In the genomic region with DNA sequence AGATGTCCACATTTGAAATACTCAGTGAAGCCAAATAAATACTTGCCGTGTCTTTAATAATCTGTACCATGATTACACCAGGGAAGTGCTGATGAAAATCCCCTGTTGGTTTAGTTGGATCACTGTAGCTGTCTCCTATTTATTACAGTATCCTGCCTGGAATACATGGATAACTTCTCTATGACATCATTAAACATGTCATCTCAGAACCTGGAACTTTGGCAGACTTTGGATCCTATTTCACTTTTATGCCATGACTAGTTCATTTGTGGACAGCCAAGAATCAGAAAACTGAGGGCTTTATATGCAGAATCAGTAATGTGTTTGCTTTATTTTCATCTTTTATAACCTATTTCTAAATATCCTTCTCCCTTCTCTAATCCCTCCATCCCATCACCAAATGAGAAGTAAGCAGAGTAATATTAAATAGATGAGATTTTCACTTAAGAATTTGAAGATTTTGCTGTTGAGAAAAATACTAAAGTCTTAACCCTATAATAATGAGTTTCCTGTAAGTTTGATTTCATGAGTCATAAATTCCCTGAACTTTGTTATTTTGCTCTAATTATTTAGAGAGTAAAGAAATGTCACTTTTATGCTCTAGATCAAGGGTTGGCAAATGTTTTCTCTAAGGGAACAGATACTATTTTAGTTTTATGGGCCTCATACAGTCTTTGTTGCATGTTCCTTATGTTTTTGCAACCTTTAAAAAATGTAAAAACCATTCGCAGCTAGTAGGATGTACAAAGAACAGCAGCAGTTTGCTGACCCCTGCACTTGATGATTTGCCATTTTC, we compare ENCODE assay signal across 30 cellular contexts. TPM values are rescaled to one million over a fixed set of nuclear protein-coding genes. Genes with fewer than 3 reads are reported as not detected.
DNase-seq lines count a peak whose midpoint lies in the region; ATAC-seq and TF ChIP-seq lines count a peak whose summit lies in the region.
"Had no signal": no experiment of that assay in that cellular context is flagged by ENCODE, and none has a peak within 500 bp of the region (broad histone marks: within the 10 kb centered on the region; RNA-seq: fewer than 3 reads in every experiment).

A gene (minus strand): TSS at position 137 of the 796 bp plus-strand sequence.

- H3K27ac Mint-ChIP-seq in mesothelial cell of epicardium (peak within 1 kb of the TSS; percentile 31), WTC11 (no peak within 1 kb of the TSS)
- H3K27ac Mint-ChIP-seq: activated CD8-positive, alpha-beta T cell treated with anti-CD3 and anti-CD28 coated beads for 36 hours; activated naive CD4-positive, alpha-beta T cell treated with anti-CD3 and anti-CD28 coated beads for 36 hours; CD4-positive, CD25-positive, alpha-beta regulatory T cell; endodermal cell; stimulated activated effector memory CD8-positive, alpha-beta T cell treated with anti-CD3 and anti-CD28 coated beads, Interleukin-12 subunit alpha, Interleukin-12 subunit beta, amount 100 ng/mL, for 72 hours had no signal

- no peak for TF ChIP-seq POLR2A in GM18505 (IDR thresholded peaks at IDR 0.05; ENCODE audit: borderline replicate concordance, extremely low read depth, insufficient read depth, insufficient read length)

- H3K4me3 Mint-ChIP-seq in mesothelial cell of epicardium (no peak within 1 kb of the TSS), WTC11 (no peak within 1 kb of the TSS)
- H3K4me3 Mint-ChIP-seq: activated CD8-positive, alpha-beta T cell treated with anti-CD3 and anti-CD28 coated beads for 36 hours; activated naive CD4-positive, alpha-beta T cell treated with anti-CD3 and anti-CD28 coated beads for 36 hours; brain; endodermal cell; H9; stimulated activated effector memory CD8-positive, alpha-beta T cell treated with anti-CD3 and anti-CD28 coated beads, Interleukin-12 subunit alpha, Interleukin-12 subunit beta, amount 100 ng/mL, for 72 hours had no signal

- no peaks in the 10 kb centered on the region for H3K4me1 ChIP-seq in HEK293 (ENCODE audit: control insufficient read depth, insufficient read depth, low read length)
- H3K4me1 ChIP-seq: A549 had no signal

- no peaks in the 10 kb centered on the region for H3K9me3 ChIP-seq in HEK293 (ENCODE audit: control insufficient read depth, insufficient read depth, low read depth, low read length)
- H3K9me3 ChIP-seq: A549, SK-N-SH had no signal

- H3K4me1 Mint-ChIP-seq in mesothelial cell of epicardium (no peaks in the 10 kb centered on the region), WTC11 (no peaks in the 10 kb centered on the region)
- H3K4me1 Mint-ChIP-seq: CD4-positive, CD25-positive, alpha-beta regulatory T cell; endodermal cell; H9; stimulated activated effector memory CD8-positive, alpha-beta T cell treated with anti-CD3 and anti-CD28 coated beads, Interleukin-12 subunit alpha, Interleukin-12 subunit beta, amount 100 ng/mL, for 72 hours had no signal

- H3K36me3 Mint-ChIP-seq in mesothelial cell of epicardium = no peaks in the 10 kb centered on the region
- H3K36me3 Mint-ChIP-seq in WTC11 = no peaks in the 10 kb centered on the region
- H3K36me3 Mint-ChIP-seq: brain; CD4-positive, CD25-positive, alpha-beta regulatory T cell; stimulated activated effector memory CD8-positive, alpha-beta T cell treated with anti-CD3 and anti-CD28 coated beads, Interleukin-12 subunit alpha, Interleukin-12 subunit beta, amount 100 ng/mL, for 72 hours had no signal

- H3K27ac ChIP-seq in HEK293 (ENCODE audit: extremely low read depth, low read depth, low read length) = no peak within 1 kb of the TSS
- H3K27ac ChIP-seq: A549 had no signal

- H3K9me3 Mint-ChIP-seq in mesothelial cell of epicardium (no peaks in the 10 kb centered on the region), WTC11 (no peaks in the 10 kb centered on the region)
- H3K9me3 Mint-ChIP-seq: activated CD8-positive, alpha-beta T cell treated with anti-CD3 and anti-CD28 coated beads for 36 hours; activated naive CD4-positive, alpha-beta T cell treated with anti-CD3 and anti-CD28 coated beads for 36 hours; CD4-positive, CD25-positive, alpha-beta regulatory T cell; endodermal cell; H9; stimulated activated effector memory CD8-positive, alpha-beta T cell treated with anti-CD3 and anti-CD28 coated beads, Interleukin-12 subunit alpha, Interleukin-12 subunit beta, amount 100 ng/mL, for 72 hours had no signal

- CTCF ChIA-PET in HEK293 (lab: Yijun Ruan, JAX) = no interaction called here
- CTCF ChIA-PET in WTC11 (lab: Charles Lee) = interaction anchor here (1.9 kb wide), 1 partner anchor 154 kb away, joined by 4 read pairs; no protein-coding TSS in a partner anchor

- POLR2A ChIA-PET in HEK293 (lab: Yijun Ruan, JAX) = no interaction called here
- POLR2A ChIA-PET in WTC11 (lab: Charles Lee) = no interaction called here

- no peaks in the 10 kb centered on the region for H3K36me3 ChIP-seq in HEK293 (ENCODE audit: control insufficient read depth in 2 of 2, insufficient read depth in 1 of 2, low read length in 2 of 2)

- H3K27me3 Mint-ChIP-seq in mesothelial cell of epicardium (ENCODE audit: low read depth) (no peaks in the 10 kb centered on the region), WTC11 (ENCODE audit: low read depth) (no peaks in the 10 kb centered on the region)
- H3K27me3 Mint-ChIP-seq: activated CD8-positive, alpha-beta T cell treated with anti-CD3 and anti-CD28 coated beads for 36 hours; brain had no signal

- peak; percentile 12 for DNase-seq in AG08396 (ENCODE audit: low spot score)
- peak; percentile 39 for DNase-seq in dedifferentiated amniotic fluid mesenchymal stem cell (ENCODE audit: extremely low spot score)
- DNase-seq in mesothelial cell of epicardium (ENCODE audit: low spot score in 2 of 2, unreplicated experiment in 2 of 2) = no peak
- no peak for DNase-seq in WTC11 (ENCODE audit: low spot score)
- DNase-seq in activated naive CD4-positive, alpha-beta T cell (lab: John Stamatoyannopoulos, UW) = no peak
- DNase-seq in activated T-cell treated with anti-CD3 and anti-CD28 coated beads for 4 hours = no peak
- DNase-seq: activated CD8-positive, alpha-beta T cell treated with anti-CD3 and anti-CD28 coated beads for 36 hours; activated naive CD4-positive, alpha-beta T cell treated with anti-CD3 and anti-CD28 coated beads for 36 hours; activated T-cell treated with anti-CD3 and anti-CD28 coated beads, Interleukin-2, amount 50 U/mL, for 1 hour; CD4-positive, CD25-positive, alpha-beta regulatory T cell; DMS153; endodermal cell; foreskin melanocyte; H9; kidney; NCI-H1436; NCI-H2171; NCI-H526; RPMI8226; SK-N-SH had no signal

- ATAC-seq in WTC11 (no peak), GM18505 (IDR thresholded peaks at IDR 0.05; ENCODE audit: unreplicated experiment) (no peak)
- ATAC-seq: A549; activated CD4-positive, CD25-positive, alpha-beta regulatory T cell treated with anti-CD3 and anti-CD28 coated beads, Interleukin-2, amount 50 U/mL, for 24 hours; activated CD8-positive, alpha-beta T cell treated with anti-CD3 and anti-CD28 coated beads for 36 hours; sciatic nerve; stimulated activated effector memory CD8-positive, alpha-beta T cell treated with anti-CD3 and anti-CD28 coated beads, Interleukin-12 subunit alpha, Interleukin-12 subunit beta, amount 100 ng/mL, for 72 hours had no signal

- TF ChIP-seq CTCF in HEK293 (tag by site-specific recombination; IDR thresholded peaks at IDR 0.05) (no peak), mesothelial cell of epicardium (IDR thresholded peaks at IDR 0.05; ENCODE audit: unreplicated experiment) (no peak), WTC11 (IDR thresholded peaks at IDR 0.05) (no peak)

- H3K4me3 ChIP-seq in HEK293 (ENCODE audit: low read depth, low read length) = no peak within 1 kb of the TSS
- H3K4me3 ChIP-seq: A549 had no signal

TF ChIP-seq in HEK293, 187 proteins besides CTCF, POLR2A, EP300 and RAD21 (continues in another document):
- TF ChIP-seq, protein P1, sequence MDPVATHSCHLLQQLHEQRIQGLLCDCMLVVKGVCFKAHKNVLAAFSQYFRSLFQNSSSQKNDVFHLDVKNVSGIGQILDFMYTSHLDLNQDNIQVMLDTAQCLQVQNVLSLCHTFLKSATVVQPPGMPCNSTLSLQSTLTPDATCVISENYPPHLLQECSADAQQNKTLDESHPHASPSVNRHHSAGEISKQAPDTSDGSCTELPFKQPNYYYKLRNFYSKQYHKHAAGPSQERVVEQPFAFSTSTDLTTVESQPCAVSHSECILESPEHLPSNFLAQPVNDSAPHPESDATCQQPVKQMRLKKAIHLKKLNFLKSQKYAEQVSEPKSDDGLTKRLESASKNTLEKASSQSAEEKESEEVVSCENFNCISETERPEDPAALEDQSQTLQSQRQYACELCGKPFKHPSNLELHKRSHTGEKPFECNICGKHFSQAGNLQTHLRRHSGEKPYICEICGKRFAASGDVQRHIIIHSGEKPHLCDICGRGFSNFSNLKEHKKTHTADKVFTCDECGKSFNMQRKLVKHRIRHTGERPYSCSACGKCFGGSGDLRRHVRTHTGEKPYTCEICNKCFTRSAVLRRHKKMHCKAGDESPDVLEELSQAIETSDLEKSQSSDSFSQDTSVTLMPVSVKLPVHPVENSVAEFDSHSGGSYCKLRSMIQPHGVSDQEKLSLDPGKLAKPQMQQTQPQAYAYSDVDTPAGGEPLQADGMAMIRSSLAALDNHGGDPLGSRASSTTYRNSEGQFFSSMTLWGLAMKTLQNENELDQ (tag by site-specific recombination; IDR thresholded peaks at IDR 0.05; ENCODE audit: low read depth) = no peak
- TF ChIP-seq ZNF660 (tag by site-specific recombination; IDR thresholded peaks at IDR 0.05) = peak; percentile 17; the same call in 1 of the 2 replicates

TF ChIP-seq in WTC11, 78 proteins besides CTCF, POLR2A, EP300 and RAD21 (continues in another document):
- TF ChIP-seq, protein P2, sequence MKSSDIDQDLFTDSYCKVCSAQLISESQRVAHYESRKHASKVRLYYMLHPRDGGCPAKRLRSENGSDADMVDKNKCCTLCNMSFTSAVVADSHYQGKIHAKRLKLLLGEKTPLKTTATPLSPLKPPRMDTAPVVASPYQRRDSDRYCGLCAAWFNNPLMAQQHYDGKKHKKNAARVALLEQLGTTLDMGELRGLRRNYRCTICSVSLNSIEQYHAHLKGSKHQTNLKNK (CRISPR knock-in tag; IDR thresholded peaks at IDR 0.05) = no peak
- TF ChIP-seq, protein P3, sequence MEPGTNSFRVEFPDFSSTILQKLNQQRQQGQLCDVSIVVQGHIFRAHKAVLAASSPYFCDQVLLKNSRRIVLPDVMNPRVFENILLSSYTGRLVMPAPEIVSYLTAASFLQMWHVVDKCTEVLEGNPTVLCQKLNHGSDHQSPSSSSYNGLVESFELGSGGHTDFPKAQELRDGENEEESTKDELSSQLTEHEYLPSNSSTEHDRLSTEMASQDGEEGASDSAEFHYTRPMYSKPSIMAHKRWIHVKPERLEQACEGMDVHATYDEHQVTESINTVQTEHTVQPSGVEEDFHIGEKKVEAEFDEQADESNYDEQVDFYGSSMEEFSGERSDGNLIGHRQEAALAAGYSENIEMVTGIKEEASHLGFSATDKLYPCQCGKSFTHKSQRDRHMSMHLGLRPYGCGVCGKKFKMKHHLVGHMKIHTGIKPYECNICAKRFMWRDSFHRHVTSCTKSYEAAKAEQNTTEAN (CRISPR knock-in tag; IDR thresholded peaks at IDR 0.05) = no peak

RNA-seq across cellular contexts. Expression of the gene that starts here (rescaled TPM):
- total RNA-seq in mesothelial cell of epicardium (not detected in 3 replicates), WTC11 (2021) (not detected in 3 replicates)
- total RNA-seq: activated CD8-positive, alpha-beta T cell treated with anti-CD3 and anti-CD28 coated beads for 36 hours; activated naive CD4-positive, alpha-beta T cell treated with anti-CD3 and anti-CD28 coated beads for 36 hours; CD4-positive, CD25-positive, alpha-beta regulatory T cell; endodermal cell; H9; kidney; lung microvascular endothelial cell; myocyte; omental fat pad; sciatic nerve had no signal

Comparison
In these comparisons a context has a peak if more than half of its experiments do, and no peak if none do; other contexts are left out.
1. DNase-seq: peak in AG08396 (single experiment) and dedifferentiated amniotic fluid mesenchymal stem cell (single experiment); none in mesothelial cell of epicardium (0 of 2), WTC11 (single experiment), activated naive CD4-positive, alpha-beta T cell (0 of 4) and activated T-cell treated with anti-CD3 and anti-CD28 coated beads for 4 hours (single experiment).